In genomic region chr11:57460017-57460755, GRCh38 we compare ENCODE assay signal across 8 cellular contexts. TPM values are rescaled to one million over a fixed set of nuclear protein-coding genes. Genes with fewer than 3 reads are reported as not detected.
A peak's percentile ranks its signal among the peaks of the same experiment; 100 is the strongest.
DNase-seq lines count a peak whose midpoint lies in the region; ATAC-seq and TF ChIP-seq lines count a peak whose summit lies in the region.

RTN4RL2 (plus strand) TSS chr11:57460528; CDS start chr11:57460866, 338 bp downstream.

- H3K4me3 Mint-ChIP-seq in neural crest cell, result peak within 1 kb of the TSS; percentile 87

- peaks cover 85% of the 10 kb centered on the region for H3K27me3 Mint-ChIP-seq in neural crest cell (ENCODE audit: low read depth)

- intact Hi-C loops in sciatic nerve (cut with DNase I), result no loop called here

- H3K36me3 Mint-ChIP-seq in neural crest cell (ENCODE audit: low read depth), result no peaks in the 10 kb centered on the region

- peak; percentile 5 for TF ChIP-seq CTCF in fibroblast of mammary gland (conservative IDR thresholded peaks at IDR 0.05; ENCODE audit: control insufficient read depth, insufficient read depth, low read depth, low read length)
- TF ChIP-seq CTCF in neural crest cell (conservative IDR thresholded peaks at IDR 0.05), result peak; percentile 53

- H3K4me1 Mint-ChIP-seq in neural crest cell, result peaks cover 41% of the 10 kb centered on the region

- ATAC-seq in HG02759 (IDR thresholded peaks at IDR 0.05; ENCODE audit: unreplicated experiment), result peak; percentile 44
- ATAC-seq in sciatic nerve, result no peak

- H3K27ac Mint-ChIP-seq in neural crest cell (ENCODE audit: unreplicated experiment), result no peak within 1 kb of the TSS

- DNase-seq in Daoy (ENCODE audit: low read depth) (peak; percentile 78), NCI-H748 treated with DMSO at 0.1 percent for 48 hours (lab: John Stamatoyannopoulos, UW) (peak; percentile 23), fibroblast of mammary gland (ENCODE audit: low read depth) (peak; percentile 57), neural crest cell (ENCODE audit: low read depth, low spot score) (peak; percentile 47), DMS153 treated with DMSO at 0.1 percent for 48 hours (lab: John Stamatoyannopoulos, UW; ENCODE audit: unreplicated experiment) (no peak), sciatic nerve (ENCODE audit: low spot score) (no peak)
- DNase-seq in activated CD8-positive, alpha-beta memory T cell treated with anti-CD3 and anti-CD28 coated beads, Interleukin-2, amount 50 U/mL, for 48 hours, result peak; percentile 75

- peak within 1 kb of the TSS; percentile 38 for H3K4me3 ChIP-seq in fibroblast of mammary gland (ENCODE audit: control insufficient read depth, low read depth, low read length)

- H3K9me3 Mint-ChIP-seq in neural crest cell, result no peaks in the 10 kb centered on the region

RNA-seq across cellular contexts. Expression of gene RTN4RL2, which starts in this region (rescaled TPM):
- total RNA-seq in Daoy (2014; rRNA removed; shearing (Covaris generic)), result 0.23 TPM in 1 of 2 replicates, not detected in the other
- total RNA-seq in neural crest cell, result 2.4 and 3.4 TPM in 2 replicates
- total RNA-seq in sciatic nerve, result 2.5 TPM

Comparison
In these comparisons a context has a peak if more than half of its experiments do, and no peak if none do; other contexts are left out.
1. Peak in DNase-seq in Daoy; RNA of the gene not detected or under 1 TPM.
2. DNase-seq: peak in NCI-H748 treated with DMSO at 0.1 percent for 48 hours (single experiment), activated CD8-positive, alpha-beta memory T cell treated with anti-CD3 and anti-CD28 coated beads, Interleukin-2, amount 50 U/mL, for 48 hours (single experiment), fibroblast of mammary gland (single experiment) and neural crest cell (single experiment); none in DMS153 treated with DMSO at 0.1 percent for 48 hours (single experiment) and sciatic nerve (single experiment).